In genomic region chr12:105539735-105540134, GRCh38 we compare ENCODE assay signal across 23 cellular contexts.
"Had no signal": no experiment of that assay in that cellular context is flagged by ENCODE, and none has a peak within 500 bp of the region (broad histone marks: within the 10 kb centered on the region; RNA-seq: fewer than 3 reads in every experiment).

No MANE protein-coding gene starts in this region.

- H3K9me3 Mint-ChIP-seq: natural killer cell had no signal

- H3K36me3 ChIP-seq: heart right ventricle, left lung, neutrophil, pancreas, right atrium auricular region, spleen, thoracic aorta, tibial nerve, upper lobe of left lung had no signal

- H3K27me3 ChIP-seq: heart right ventricle, left lung, neutrophil, pancreas, right atrium auricular region, tibial nerve, upper lobe of left lung had no signal

- H3K27me3 Mint-ChIP-seq: effector memory CD8-positive, alpha-beta T cell; stimulated activated memory B cell treated with anti-CD40 and anti-IgM and Interleukin-4, amounts not matched to agents 10 μg/mL and 1 μg/mL and 100 μg/mL, for 72 hours; stimulated activated naive CD8-positive, alpha-beta T cell treated with anti-CD3 and anti-CD28 coated beads, Interleukin-15, Interleukin-2, amounts not matched to agents 100 ng/mL and 50 ng/mL, for 24 hours had no signal

- H3K36me3 Mint-ChIP-seq: natural killer cell; stimulated activated memory B cell treated with anti-CD40 and anti-IgM and Interleukin-4, amounts not matched to agents 10 μg/mL and 1 μg/mL and 100 μg/mL, for 72 hours had no signal

- H3K27ac Mint-ChIP-seq: effector memory CD8-positive, alpha-beta T cell; natural killer cell; stimulated activated memory B cell treated with anti-CD40 and anti-IgM and Interleukin-4, amounts not matched to agents 10 μg/mL and 1 μg/mL and 100 μg/mL, for 72 hours; stimulated activated naive CD8-positive, alpha-beta T cell treated with anti-CD3 and anti-CD28 coated beads, Interleukin-15, Interleukin-2, amounts not matched to agents 100 ng/mL and 50 ng/mL, for 24 hours had no signal

- DNase-seq: cerebellar nuclear complex; cortex of kidney; effector memory CD8-positive, alpha-beta T cell; glutamatergic neuron; heart right ventricle; hippocampal formation; left cardiac atrium; left lung; mesendoderm; midbrain; natural killer cell; pancreas; spleen; stimulated activated CD4-positive, alpha-beta T cell treated with anti-CD3 and anti-CD28 coated beads, Interleukin-4, amount 100 ng/mL, for 4 hours; upper lobe of left lung had no signal

- H3K9me3 ChIP-seq: neutrophil, pancreas, thoracic aorta had no signal

- H3K4me1 Mint-ChIP-seq: natural killer cell; stimulated activated memory B cell treated with anti-CD40 and anti-IgM and Interleukin-4, amounts not matched to agents 10 μg/mL and 1 μg/mL and 100 μg/mL, for 72 hours had no signal

- H3K27ac ChIP-seq: heart right ventricle, left lung, neutrophil, pancreas, right atrium auricular region, spleen, thoracic aorta, tibial nerve, upper lobe of left lung had no signal

- H3K4me1 ChIP-seq: left lung, pancreas, right atrium auricular region, spleen, tibial nerve, upper lobe of left lung had no signal

- H3K4me3 Mint-ChIP-seq: effector memory CD8-positive, alpha-beta T cell; natural killer cell; stimulated activated memory B cell treated with anti-CD40 and anti-IgM and Interleukin-4, amounts not matched to agents 10 μg/mL and 1 μg/mL and 100 μg/mL, for 72 hours; stimulated activated naive CD8-positive, alpha-beta T cell treated with anti-CD3 and anti-CD28 coated beads, Interleukin-15, Interleukin-2, amounts not matched to agents 100 ng/mL and 50 ng/mL, for 24 hours had no signal

- H3K4me3 ChIP-seq: heart right ventricle, left lung, pancreas, right atrium auricular region, skin epidermis, spleen, thoracic aorta, tibial nerve, upper lobe of left lung had no signal

- ATAC-seq: effector memory CD8-positive, alpha-beta T cell; heart right ventricle; left cardiac atrium; natural killer cell; pancreas; sciatic nerve; stimulated activated memory B cell treated with anti-CD40 and anti-IgM and Interleukin-4, amounts not matched to agents 10 μg/mL and 1 μg/mL and 100 μg/mL, for 72 hours had no signal
